Comparison of ENCODE assay signal across 36 cellular contexts in genomic region chr9:98728500-98728899, GRCh38. TPM values are rescaled to one million over a fixed set of nuclear protein-coding genes. Genes with fewer than 3 reads are reported as not detected.
"Had no signal": no experiment of that assay in that cellular context is flagged by ENCODE, and none has a peak within 500 bp of the region (broad histone marks: within the 10 kb centered on the region; RNA-seq: fewer than 3 reads in every experiment).

No MANE protein-coding gene starts in this region.

- H3K27ac Mint-ChIP-seq: activated CD4-positive, alpha-beta memory T cell treated with anti-CD3 and anti-CD28 coated beads for 36 hours; activated CD4-positive, alpha-beta T cell treated with anti-CD3 and anti-CD28 coated beads for 36 hours; activated CD4-positive, alpha-beta T cell treated with anti-CD3 and anti-CD28 coated beads, Interleukin-2, amount 10 ng/mL, durations not matched to agents 24 days and 14 days; activated CD8-positive, alpha-beta memory T cell treated with anti-CD3 and anti-CD28 coated beads, Interleukin-2, amount 10 ng/mL, durations not matched to agents 7 days and 5 days; activated CD8-positive, alpha-beta T cell treated with anti-CD3 and anti-CD28 coated beads, Interleukin-2, amount 10 ng/mL, durations not matched to agents 7 days and 5 days; activated naive CD4-positive, alpha-beta T cell treated with anti-CD3 and anti-CD28 coated beads, Interleukin-2, amount 10 ng/mL, durations not matched to agents 7 days and 5 days; activated naive CD4-positive, alpha-beta T cell treated with anti-CD3 and anti-CD28 coated beads, Interleukin-2, amount 50 U/mL, for 72 hours; activated naive CD8-positive, alpha-beta T cell treated with anti-CD3 and anti-CD28 coated beads, Interleukin-2, amount 10 ng/mL, durations not matched to agents 7 days and 5 days; activated T-helper 1 cell treated with anti-CD3 and anti-CD28 coated beads, Interleukin-12 subunit alpha, Interleukin-12 subunit beta, Interleukin-2, Interleukin-4 antibody, amounts not matched to agents 30 ng/mL and 10 ng/mL and 1 ng/mL, durations not matched to agents 14 hours and 24 hours and 36 hours; activated T-helper 2 cell treated with anti-CD3 and anti-CD28 coated beads, Interferon-gamma antibody, Interleukin-2, Interleukin-4, amounts not matched to agents 10 μg/mL and 5 μg/mL and 100 μg/mL, durations not matched to agents 14 hours and 24 hours and 36 hours; T-helper 17 cell; T-helper 2 cell treated with Interferon-gamma antibody and Interleukin-4, amounts not matched to agents 5 μg/mL and 100 μg/mL, for 36 hours had no signal

- H3K4me3 Mint-ChIP-seq: activated CD4-positive, alpha-beta memory T cell treated with anti-CD3 and anti-CD28 coated beads for 36 hours; activated CD4-positive, alpha-beta T cell treated with anti-CD3 and anti-CD28 coated beads for 36 hours; activated CD4-positive, alpha-beta T cell treated with anti-CD3 and anti-CD28 coated beads, Interleukin-2, amount 10 ng/mL, durations not matched to agents 24 days and 14 days; activated CD8-positive, alpha-beta memory T cell treated with anti-CD3 and anti-CD28 coated beads, Interleukin-2, amount 10 ng/mL, durations not matched to agents 7 days and 5 days; activated CD8-positive, alpha-beta T cell treated with anti-CD3 and anti-CD28 coated beads, Interleukin-2, amount 10 ng/mL, durations not matched to agents 7 days and 5 days; activated naive CD4-positive, alpha-beta T cell treated with anti-CD3 and anti-CD28 coated beads, Interleukin-2, amount 10 ng/mL, durations not matched to agents 7 days and 5 days; activated naive CD8-positive, alpha-beta T cell treated with anti-CD3 and anti-CD28 coated beads, Interleukin-2, amount 10 ng/mL, durations not matched to agents 7 days and 5 days; activated T-helper 1 cell treated with anti-CD3 and anti-CD28 coated beads, Interleukin-12 subunit alpha, Interleukin-12 subunit beta, Interleukin-2, Interleukin-4 antibody, amounts not matched to agents 30 ng/mL and 10 ng/mL and 1 ng/mL, durations not matched to agents 14 hours and 24 hours and 36 hours; brain; T-helper 17 cell; T-helper 2 cell treated with Interferon-gamma antibody and Interleukin-4, amounts not matched to agents 5 μg/mL and 100 μg/mL, for 36 hours had no signal

- H3K4me1 Mint-ChIP-seq: activated CD4-positive, alpha-beta T cell treated with anti-CD3 and anti-CD28 coated beads for 36 hours; activated CD4-positive, alpha-beta T cell treated with anti-CD3 and anti-CD28 coated beads, Interleukin-2, amount 10 ng/mL, durations not matched to agents 24 days and 14 days; activated naive CD4-positive, alpha-beta T cell treated with anti-CD3 and anti-CD28 coated beads, Interleukin-2, amount 10 ng/mL, durations not matched to agents 7 days and 5 days; activated naive CD8-positive, alpha-beta T cell treated with anti-CD3 and anti-CD28 coated beads, Interleukin-2, amount 10 ng/mL, durations not matched to agents 7 days and 5 days; T-helper 17 cell had no signal

- H3K4me3 ChIP-seq: ascending aorta, breast epithelium, cardiac muscle cell, colonic mucosa, esophagus squamous epithelium, gastroesophageal sphincter, heart right ventricle had no signal

- H3K36me3 Mint-ChIP-seq: activated CD4-positive, alpha-beta memory T cell treated with anti-CD3 and anti-CD28 coated beads for 36 hours; activated CD8-positive, alpha-beta memory T cell treated with anti-CD3 and anti-CD28 coated beads, Interleukin-2, amount 10 ng/mL, durations not matched to agents 7 days and 5 days; activated naive CD4-positive, alpha-beta T cell treated with anti-CD3 and anti-CD28 coated beads, Interleukin-2, amount 10 ng/mL, durations not matched to agents 7 days and 5 days; activated naive CD8-positive, alpha-beta T cell treated with anti-CD3 and anti-CD28 coated beads, Interleukin-2, amount 10 ng/mL, durations not matched to agents 7 days and 5 days; brain had no signal

- H3K9me3 Mint-ChIP-seq: activated CD4-positive, alpha-beta T cell treated with anti-CD3 and anti-CD28 coated beads, Interleukin-2, amount 10 ng/mL, durations not matched to agents 24 days and 14 days; activated naive CD4-positive, alpha-beta T cell treated with anti-CD3 and anti-CD28 coated beads, Interleukin-2, amount 10 ng/mL, durations not matched to agents 7 days and 5 days; activated T-helper 1 cell treated with anti-CD3 and anti-CD28 coated beads, Interleukin-12 subunit alpha, Interleukin-12 subunit beta, Interleukin-2, Interleukin-4 antibody, amounts not matched to agents 30 ng/mL and 10 ng/mL and 1 ng/mL, durations not matched to agents 14 hours and 24 hours and 36 hours; activated T-helper 2 cell treated with anti-CD3 and anti-CD28 coated beads, Interferon-gamma antibody, Interleukin-2, Interleukin-4, amounts not matched to agents 10 μg/mL and 5 μg/mL and 100 μg/mL, durations not matched to agents 14 hours and 24 hours and 36 hours; T-helper 2 cell treated with Interferon-gamma antibody and Interleukin-4, amounts not matched to agents 5 μg/mL and 100 μg/mL, for 36 hours had no signal

- H3K27me3 ChIP-seq: ascending aorta, colonic mucosa had no signal

- DNase-seq: activated CD4-positive, alpha-beta memory T cell treated with anti-CD3 and anti-CD28 coated beads for 36 hours; activated CD4-positive, alpha-beta T cell treated with anti-CD3 and anti-CD28 coated beads for 36 hours; activated CD4-positive, alpha-beta T cell treated with anti-CD3 and anti-CD28 coated beads, Interleukin-2, amount 10 ng/mL, durations not matched to agents 24 days and 14 days; activated CD4-positive, CD25-positive, alpha-beta regulatory T cell; activated CD4-positive, CD25-positive, alpha-beta regulatory T cell treated with anti-CD3 and anti-CD28 coated beads, Interleukin-2, amount 50 U/mL, for 72 hours; activated CD8-positive, alpha-beta memory T cell treated with anti-CD3 and anti-CD28 coated beads, Interleukin-2, amount 10 ng/mL, durations not matched to agents 7 days and 5 days; activated CD8-positive, alpha-beta memory T cell treated with anti-CD3 and anti-CD28 coated beads, Interleukin-2, amount 50 U/mL, for 4 hours; activated CD8-positive, alpha-beta T cell treated with anti-CD3 and anti-CD28 coated beads, Interleukin-2, amount 10 ng/mL, durations not matched to agents 7 days and 5 days; activated effector memory CD4-positive, alpha-beta T cell treated with anti-CD3 and anti-CD28 coated beads, Interleukin-2, amount 50 U/mL, for 16 hours; activated naive CD4-positive, alpha-beta T cell; activated naive CD4-positive, alpha-beta T cell treated with anti-CD3 and anti-CD28 coated beads, Interleukin-2, amount 10 ng/mL, durations not matched to agents 7 days and 5 days; activated naive CD8-positive, alpha-beta T cell treated with anti-CD3 and anti-CD28 coated beads, Interleukin-2, amount 10 ng/mL, durations not matched to agents 7 days and 5 days; activated T-cell treated with anti-CD3 and anti-CD28 coated beads, Interleukin-2, amount 50 U/mL, for 1 hour; activated T-cell treated with anti-CD3 and anti-CD28 coated beads, Interleukin-2, amount 50 U/mL, for 48 hours; central memory CD4-positive, alpha-beta T cell; cerebellar nuclear complex; colonic mucosa; effector CD8-positive, alpha-beta T cell; esophagus squamous epithelium; foreskin melanocyte; heart right ventricle; T-helper 17 cell; T1000; WERI-Rb-1 had no signal

- H3K27ac ChIP-seq: ascending aorta, breast epithelium, cardiac muscle cell, colonic mucosa, epithelial cell of prostate, esophagus squamous epithelium, gastroesophageal sphincter, heart right ventricle, WERI-Rb-1 had no signal

- ATAC-seq: activated CD4-positive, alpha-beta T cell treated with anti-CD3 and anti-CD28 coated beads for 36 hours; activated CD8-positive, alpha-beta memory T cell treated with anti-CD3 and anti-CD28 coated beads, Interleukin-2, amount 10 ng/mL, durations not matched to agents 7 days and 5 days; activated CD8-positive, alpha-beta T cell treated with anti-CD3 and anti-CD28 coated beads, Interleukin-2, amount 10 ng/mL, durations not matched to agents 7 days and 5 days; activated naive CD4-positive, alpha-beta T cell treated with anti-CD3 and anti-CD28 coated beads, Interleukin-2, amount 50 U/mL, for 72 hours; gastroesophageal sphincter; heart right ventricle; T-helper 17 cell had no signal

- H3K36me3 ChIP-seq: breast epithelium, cardiac muscle cell, colonic mucosa had no signal

- H3K4me1 ChIP-seq: breast epithelium, colonic mucosa, esophagus squamous epithelium had no signal

- H3K9me3 ChIP-seq: ascending aorta, colonic mucosa, esophagus squamous epithelium had no signal

RNA-seq across cellular contexts. Expression of gene GABBR2, which starts 19.8 kb away (rescaled TPM):
- total RNA-seq: activated CD4-positive, alpha-beta memory T cell treated with anti-CD3 and anti-CD28 coated beads for 36 hours; activated CD4-positive, alpha-beta T cell treated with anti-CD3 and anti-CD28 coated beads for 36 hours; activated CD4-positive, alpha-beta T cell treated with anti-CD3 and anti-CD28 coated beads, Interleukin-2, amount 10 ng/mL, durations not matched to agents 24 days and 14 days; activated CD8-positive, alpha-beta memory T cell treated with anti-CD3 and anti-CD28 coated beads for 36 hours; activated CD8-positive, alpha-beta memory T cell treated with anti-CD3 and anti-CD28 coated beads, Interleukin-2, amount 10 ng/mL, durations not matched to agents 7 days and 5 days; activated CD8-positive, alpha-beta T cell treated with anti-CD3 and anti-CD28 coated beads, Interleukin-2, amount 10 ng/mL, durations not matched to agents 7 days and 5 days; activated naive CD4-positive, alpha-beta T cell treated with anti-CD3 and anti-CD28 coated beads, Interleukin-2, amount 50 U/mL, for 72 hours; activated naive CD8-positive, alpha-beta T cell treated with anti-CD3 and anti-CD28 coated beads, Interleukin-2, amount 10 ng/mL, durations not matched to agents 7 days and 5 days; activated T-helper 1 cell treated with anti-CD3 and anti-CD28 coated beads, Interleukin-12 subunit alpha, Interleukin-12 subunit beta, Interleukin-2, Interleukin-4 antibody, amounts not matched to agents 30 ng/mL and 10 ng/mL and 1 ng/mL, durations not matched to agents 14 hours and 24 hours and 36 hours; activated T-helper 2 cell treated with anti-CD3 and anti-CD28 coated beads, Interferon-gamma antibody, Interleukin-2, Interleukin-4, amounts not matched to agents 10 μg/mL and 5 μg/mL and 100 μg/mL, durations not matched to agents 14 hours and 24 hours and 36 hours; ascending aorta; breast epithelium; esophagus squamous epithelium; fibroblast of villous mesenchyme; T-helper 17 cell had no signal
